ENCODE assay signal across 15 cellular contexts in the genomic region with DNA sequence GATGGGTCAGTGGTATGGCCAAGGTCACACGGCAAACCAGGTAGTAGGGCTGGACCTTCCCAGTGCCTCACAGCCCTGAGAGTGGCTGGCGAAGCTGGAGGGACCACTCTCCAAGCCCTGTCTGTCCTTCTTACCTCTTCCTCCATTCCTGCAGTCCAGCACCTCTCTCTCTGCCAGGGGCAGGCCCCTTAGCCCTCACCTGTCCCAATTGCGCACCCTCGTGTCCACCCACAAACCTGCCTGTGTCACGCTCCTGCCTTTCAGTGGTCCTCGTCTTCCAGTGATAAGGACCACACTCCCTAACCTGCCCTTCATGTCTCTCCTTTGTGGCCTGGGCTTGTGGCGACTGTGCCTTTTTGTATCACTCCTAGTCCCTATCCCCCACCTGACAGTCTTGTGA. TPM values are rescaled to one million over a fixed set of nuclear protein-coding genes. Genes with fewer than 3 reads are reported as not detected.
"Had no signal": no experiment of that assay in that cellular context is flagged by ENCODE, and none has a peak within 500 bp of the region (broad histone marks: within the 10 kb centered on the region; RNA-seq: fewer than 3 reads in every experiment).

No MANE protein-coding gene starts in this region.

- H3K4me3 ChIP-seq: thyroid gland had no signal

- H3K9me3 ChIP-seq: thyroid gland had no signal

- H3K27ac ChIP-seq: thyroid gland had no signal

- DNase-seq: activated CD4-positive, alpha-beta T cell treated with anti-CD3 and anti-CD28 coated beads, Interleukin-2, amount 50 U/mL, for 1 hour; activated naive CD4-positive, alpha-beta T cell treated with anti-CD3 and anti-CD28 coated beads, Interleukin-2, amount 10 ng/mL, durations not matched to agents 7 days and 5 days; activated T-cell treated with anti-CD3 and anti-CD28 coated beads, Interleukin-2, amount 50 U/mL, for 1 hour; mesendoderm; nephron progenitor cell; stimulated activated CD4-positive, alpha-beta T cell treated with anti-CD3 and anti-CD28 coated beads, Interleukin-12 subunit alpha, Interleukin-12 subunit beta, amount 100 ng/mL, for 4 hours; stimulated activated CD4-positive, alpha-beta T cell treated with anti-CD3 and anti-CD28 coated beads, Interleukin-2, amount 100 ng/mL, for 24 hours; T-cell; T-helper 9 cell; thyroid gland had no signal

- ATAC-seq: activated CD4-positive, CD25-positive, alpha-beta regulatory T cell treated with anti-CD3 and anti-CD28 coated beads, Interleukin-2, amount 50 U/mL, for 24 hours; esophagus mucosa; left lobe of liver; stimulated activated effector memory CD8-positive, alpha-beta T cell treated with anti-CD3 and anti-CD28 coated beads, Interleukin-12 subunit alpha, Interleukin-12 subunit beta, amount 100 ng/mL, for 72 hours; T-cell had no signal

- H3K36me3 ChIP-seq: thyroid gland had no signal

RNA-seq across cellular contexts. Expression of gene PODN, which starts 3.4 kb away (rescaled TPM):
- total RNA-seq: activated CD8-positive, alpha-beta memory T cell treated with anti-CD3 and anti-CD28 coated beads for 36 hours had no signal
